Comparison of ENCODE assay signal across 8 cellular contexts in the genomic region with DNA sequence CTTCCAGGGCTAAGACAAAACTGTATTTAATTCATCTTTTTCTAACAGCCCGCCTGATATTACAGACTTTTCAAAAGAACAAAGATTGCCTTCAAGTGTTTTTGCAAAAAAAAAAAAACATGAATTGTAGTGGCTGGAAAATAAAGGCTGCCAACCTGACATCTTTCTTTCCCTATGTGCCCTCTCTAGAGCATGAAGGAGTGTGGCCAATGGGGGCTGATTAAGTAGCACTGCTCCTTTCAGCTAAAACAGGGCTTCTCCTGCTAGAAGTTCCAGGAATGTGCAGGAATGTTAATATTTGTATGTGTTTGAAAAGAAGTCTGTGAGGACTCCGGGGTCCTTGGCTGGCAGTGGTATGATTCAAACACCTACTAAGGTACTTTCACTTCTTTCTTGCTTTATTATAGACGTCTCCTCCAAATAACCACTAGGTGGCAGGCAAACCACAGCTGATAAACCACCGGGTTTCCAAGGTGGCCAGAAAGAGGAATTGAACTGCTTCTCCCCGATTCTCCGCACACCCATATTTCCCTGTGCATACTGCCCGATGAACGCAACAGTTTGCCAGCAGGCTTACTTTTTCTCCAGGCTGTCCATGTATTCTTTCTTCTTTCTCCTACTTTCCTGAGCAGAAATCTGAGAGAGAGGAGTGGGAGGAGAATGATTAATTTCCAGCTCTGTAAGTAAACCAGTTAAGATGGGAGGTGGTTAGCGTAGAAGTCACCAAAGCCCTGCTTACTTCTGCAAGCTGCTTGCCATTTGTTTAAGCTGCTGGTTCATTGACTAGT. TPM values are rescaled to one million over a fixed set of nuclear protein-coding genes. Genes with fewer than 3 reads are reported as not detected.
DNase-seq lines count a peak whose midpoint lies in the region; ATAC-seq and TF ChIP-seq lines count a peak whose summit lies in the region.

No MANE protein-coding gene starts in this region.

- H3K9me3 Mint-ChIP-seq in activated T-cell treated with anti-CD3 and anti-CD28 coated beads, Interleukin-2, amount 50 U/mL, for 24 hours, result no peaks in the 10 kb centered on the region

- H3K9me2 ChIP-seq in DOHH2 (replicated peaks; ENCODE audit: control insufficient read depth, low read length), result no peaks in the 10 kb centered on the region

- H3K36me3 ChIP-seq in DOHH2 (ENCODE audit: control insufficient read depth, low read length) (no peaks in the 10 kb centered on the region), KOPT-K1 (ENCODE audit: insufficient read depth, low read length) (peaks cover 54% of the 10 kb centered on the region), neutrophil (peaks cover 54% of the 10 kb centered on the region), tibial nerve (peaks cover 0 to 81% (median 9%) of the 10 kb centered on the region in 3 donors)

- peaks cover 5% of the 10 kb centered on the region for H3K4me1 ChIP-seq in DOHH2 (ENCODE audit: control insufficient read depth, low read length)
- peaks cover 11 to 19% of the 10 kb centered on the region in 2 experiments for H3K4me1 ChIP-seq in neutrophil (ENCODE audit: control insufficient read depth in 1 of 2, insufficient read depth in 1 of 2, low read depth in 1 of 2, low read length in 1 of 2)
- H3K4me1 ChIP-seq in tibial nerve, result peaks cover 0 to 40% (median 9%) of the 10 kb centered on the region in 4 donors

- no peaks in the 10 kb centered on the region for H3K27me3 Mint-ChIP-seq in activated T-cell treated with anti-CD3 and anti-CD28 coated beads, Interleukin-2, amount 50 U/mL, for 24 hours

- H3K27me3 ChIP-seq in DOHH2 (ENCODE audit: control insufficient read depth, low read length) (peaks cover 7% of the 10 kb centered on the region; the same call in 1 of the 2 replicates), neutrophil (no peaks in the 10 kb centered on the region), tibial nerve (no peaks in the 10 kb centered on the region)

- H3K4me1 Mint-ChIP-seq in activated T-cell treated with anti-CD3 and anti-CD28 coated beads, Interleukin-2, amount 50 U/mL, for 24 hours (ENCODE audit: low read depth), result peaks cover 15% of the 10 kb centered on the region

- no peak overlapping the region for H3K4me3 ChIP-seq in DOHH2 (ENCODE audit: low read length)
- no peak overlapping the region for H3K4me3 ChIP-seq in fibroblast of the aortic adventitia (ENCODE audit: low read depth, low read length)
- peak overlapping the region in 1 of 2 experiments; percentile 10 for H3K4me3 ChIP-seq in neutrophil (ENCODE audit: low read depth in 1 of 2, low read length in 1 of 2)
- H3K4me3 ChIP-seq in tibial nerve, result no peak overlapping the region

- no peaks in the 10 kb centered on the region for H3F3A ChIP-seq in DOHH2 (ENCODE audit: control insufficient read depth, insufficient read depth)

- H3K9me3 ChIP-seq in DOHH2 (ENCODE audit: control insufficient read depth, insufficient read depth, low read length) (no peaks in the 10 kb centered on the region), KOPT-K1 (ENCODE audit: insufficient read depth, low read length, poor library complexity, severe bottlenecking) (peaks cover 9% of the 10 kb centered on the region), neutrophil (no peaks in the 10 kb centered on the region), tibial nerve (no peaks in the 10 kb centered on the region)

- TF ChIP-seq POLR2A in tibial nerve (IDR thresholded peaks at IDR 0.05), result no peak

- TF ChIP-seq EP300 in tibial nerve (IDR thresholded peaks at IDR 0.05), result no peak

- H3K36me3 Mint-ChIP-seq in activated T-cell treated with anti-CD3 and anti-CD28 coated beads, Interleukin-2, amount 50 U/mL, for 24 hours (ENCODE audit: low read depth), result peaks cover 69% of the 10 kb centered on the region

- WGBS in tibial nerve, 2 donors, result 18 to 20% methylated on average over 9 of the region's 9 CpGs

- peak; percentile 49 for ATAC-seq in GM21737 (IDR thresholded peaks at IDR 0.05; ENCODE audit: unreplicated experiment)

- H4K20me1 ChIP-seq in DOHH2 (ENCODE audit: control insufficient read depth, insufficient read depth, low read depth, low read length), result no peaks in the 10 kb centered on the region

- no peak overlapping the region for H3K4me2 ChIP-seq in DOHH2 (ENCODE audit: low read length)

- DNase-seq in OCI-M1 (lab: John Stamatoyannopoulos, UW) (peak; percentile 60), fibroblast of the aortic adventitia (ENCODE audit: low read depth) (peak; percentile 86), tibial nerve (ENCODE audit: low spot score in 2 of 2) (peak in 1 of 2 donors; percentile 55)
- peak; percentile 63 for DNase-seq in activated T-cell treated with anti-CD3 and anti-CD28 coated beads, Interleukin-2, amount 50 U/mL, for 24 hours

- TF ChIP-seq CTCF in DOHH2 (IDR thresholded peaks at IDR 0.05; ENCODE audit: low read depth, low read length, poor library complexity, severe bottlenecking) (peak; percentile 89), fibroblast of the aortic adventitia (IDR thresholded peaks at IDR 0.05; ENCODE audit: insufficient read depth, low read length) (peak; percentile 68), neutrophil (IDR thresholded peaks at IDR 0.05) (peak; percentile 83), tibial nerve (IDR thresholded peaks at IDR 0.05) (peak; percentile 76 to 94 (median 85))

- H3K79me2 ChIP-seq in DOHH2 (ENCODE audit: control insufficient read depth, low read length), result no peaks in the 10 kb centered on the region

- H3K27ac ChIP-seq in DOHH2 (ENCODE audit: low read depth, low read length), result no peak overlapping the region
- H3K27ac ChIP-seq in KOPT-K1 (ENCODE audit: low read depth, low read length, poor library complexity, severe bottlenecking), result peak overlapping the region; percentile 14
- H3K27ac ChIP-seq in neutrophil, result no peak overlapping the region
- peak overlapping the region in 3 of 4 donors; percentile 5 to 69 (median 42) for H3K27ac ChIP-seq in tibial nerve

- no peak overlapping the region for H3K4me3 Mint-ChIP-seq in activated T-cell treated with anti-CD3 and anti-CD28 coated beads, Interleukin-2, amount 50 U/mL, for 24 hours

- peak overlapping the region; percentile 51 for H3K27ac Mint-ChIP-seq in activated T-cell treated with anti-CD3 and anti-CD28 coated beads, Interleukin-2, amount 50 U/mL, for 24 hours

RNA-seq across cellular contexts. Expression of gene DGKI, which starts 56.8 kb away (rescaled TPM):
- 2.0 and 4.7 TPM in 2 replicates for total RNA-seq in fibroblast of the aortic adventitia (ENCODE audit: low replicate concordance)
- total RNA-seq in tibial nerve, result 1 to 10 TPM in 3 of 4 donors, under 1 TPM in 1; 0.21 to 2.7 (median 1.7) TPM

Comparison
In these comparisons a context has a peak if more than half of its experiments do, and no peak if none do; other contexts are left out.
1. H3K27ac ChIP-seq: peak in KOPT-K1 (single experiment) and tibial nerve (3 of 4); none in DOHH2 (single experiment) and neutrophil (single experiment).
2. Peak in every context shown above with its lines, with median percentiles within 50 percentile points of each other: CTCF ChIP-seq.